ENCODE assay signal across 8 cellular contexts in the genomic region with DNA sequence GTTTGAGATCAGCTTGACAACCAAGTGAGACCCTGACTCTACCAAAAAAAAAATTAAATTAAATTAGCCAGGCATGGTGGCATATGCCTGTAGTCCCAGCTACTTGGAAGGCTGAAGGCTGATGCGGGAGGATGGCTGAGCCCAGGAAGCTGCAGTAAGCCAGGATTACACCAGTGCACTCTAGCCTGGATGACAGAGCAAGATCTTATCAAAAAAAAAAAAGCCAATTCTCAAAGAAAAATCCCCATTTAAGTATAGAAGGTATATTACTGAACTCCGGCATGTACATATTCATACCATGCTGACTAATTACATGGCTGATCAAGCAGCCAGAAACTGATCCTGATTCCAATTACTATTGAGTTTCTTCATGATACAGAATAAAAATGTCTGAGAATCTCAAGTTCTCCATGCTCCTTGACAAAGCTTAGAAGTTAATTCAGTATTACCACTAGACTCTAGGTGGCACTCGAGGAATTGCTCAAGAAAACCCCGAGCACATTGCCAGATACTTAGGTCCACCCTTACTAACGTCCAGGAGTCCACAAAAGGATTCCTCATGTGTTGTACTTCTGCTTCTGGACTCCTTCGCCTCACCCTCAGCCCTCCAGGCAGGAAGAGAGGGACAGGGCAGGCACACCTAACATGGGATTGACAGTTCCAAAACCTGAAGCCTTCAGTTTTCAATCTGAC.
A peak's percentile ranks its signal among the peaks of the same experiment; 100 is the strongest.
DNase-seq lines count a peak whose midpoint lies in the region; ATAC-seq, FAIRE-seq and TF ChIP-seq lines count a peak whose summit lies in the region.

No MANE protein-coding gene starts in this region.

- peak; percentile 64 for TF ChIP-seq CTCF in D721Med (IDR thresholded peaks at IDR 0.05; ENCODE audit: insufficient read depth, missing control alignments)
- TF ChIP-seq CTCF in fibroblast of the aortic adventitia (IDR thresholded peaks at IDR 0.05; ENCODE audit: insufficient read depth, low read length) = peak; percentile 70
- TF ChIP-seq CTCF in progenitor cell of endocrine pancreas (IDR thresholded peaks at IDR 0.05; ENCODE audit: unreplicated experiment) = peak; percentile 57

- H3K27me3 Mint-ChIP-seq in progenitor cell of endocrine pancreas = no peaks in the 10 kb centered on the region

- H3K4me3 Mint-ChIP-seq in progenitor cell of endocrine pancreas (ENCODE audit: low read depth) = no peak overlapping the region

- H3K36me3 ChIP-seq in SJSA1 = no peaks in the 10 kb centered on the region

- H3K9me3 ChIP-seq in SJSA1 (replicated peaks) = no peaks in the 10 kb centered on the region

- H3K4me3 ChIP-seq in SJSA1 = no peak overlapping the region
- H3K4me3 ChIP-seq in fibroblast of the aortic adventitia (ENCODE audit: low read depth, low read length) = no peak overlapping the region

- peaks cover 60% of the 10 kb centered on the region for H3K4me1 Mint-ChIP-seq in progenitor cell of endocrine pancreas (ENCODE audit: low read depth)

- peaks cover 5% of the 10 kb centered on the region for H3K9me3 Mint-ChIP-seq in progenitor cell of endocrine pancreas (ENCODE audit: low read depth)

- H3K36me3 Mint-ChIP-seq in progenitor cell of endocrine pancreas (ENCODE audit: insufficient read depth) = no peaks in the 10 kb centered on the region

- no peak for FAIRE-seq in D721Med (lab: Jason Lieb, UNC)

- H3K27me3 ChIP-seq in SJSA1 (replicated peaks) = no peaks in the 10 kb centered on the region

- peaks cover 7% of the 10 kb centered on the region; the same call in 1 of the 2 replicates for H3K4me1 ChIP-seq in SJSA1 (replicated peaks)

- peak overlapping the region; percentile 78 for H3K27ac Mint-ChIP-seq in progenitor cell of endocrine pancreas

- no peak overlapping the region for H3K27ac ChIP-seq in SJSA1

- peak; percentile 52 for ATAC-seq in GM19463 (IDR thresholded peaks at IDR 0.05; ENCODE audit: unreplicated experiment)
- peak; percentile 74 for ATAC-seq in HG03521 (IDR thresholded peaks at IDR 0.05; ENCODE audit: unreplicated experiment)

- DNase-seq in D721Med (ENCODE audit: insufficient read length, low spot score) = no peak
- DNase-seq in SJSA1 (ENCODE audit: low read depth in 1 of 2, low spot score in 2 of 2) = peak; percentile 62 to 67
- DNase-seq in fibroblast of the aortic adventitia (ENCODE audit: low read depth) = peak; percentile 97
- DNase-seq in progenitor cell of endocrine pancreas (ENCODE audit: low spot score, unreplicated experiment) = no peak
- no peak for DNase-seq in GDM1 (lab: John Stamatoyannopoulos, UW)
- DNase-seq in stimulated activated CD4-positive, alpha-beta T cell treated with anti-CD3 and anti-CD28 coated beads, Interleukin-1b, Interleukin-23, amount 100 ng/mL, for 48 hours = no peak

Comparison
In these comparisons a context has a peak if more than half of its experiments do, and no peak if none do; other contexts are left out.
1. DNase-seq: peak in SJSA1 (2 of 2) and fibroblast of the aortic adventitia (single experiment); none in D721Med (single experiment), progenitor cell of endocrine pancreas (single experiment), GDM1 (single experiment) and stimulated activated CD4-positive, alpha-beta T cell treated with anti-CD3 and anti-CD28 coated beads, Interleukin-1b, Interleukin-23, amount 100 ng/mL, for 48 hours (single experiment).
2. Peak in every context shown above with its lines, with median percentiles within 50 percentile points of each other: CTCF ChIP-seq.